22 cellular contexts compared by ENCODE assay signal in genomic region chr1:63779872-63780271, GRCh38. TPM values are rescaled to one million over a fixed set of nuclear protein-coding genes. Genes with fewer than 3 reads are reported as not detected.
DNase-seq lines count a peak whose midpoint lies in the region; ATAC-seq, FAIRE-seq and TF ChIP-seq lines count a peak whose summit lies in the region.
"Had no signal": no experiment of that assay in that cellular context is flagged by ENCODE, and none has a peak within 500 bp of the region (broad histone marks: within the 10 kb centered on the region; RNA-seq: fewer than 3 reads in every experiment).

No MANE protein-coding gene starts in this region.

- no peak overlapping the region for H3T11ph ChIP-seq in H9 (ENCODE audit: low read length)

- H4K91ac ChIP-seq in H9 (ENCODE audit: insufficient read length, low read depth, low read length), result no peak overlapping the region
- H4K91ac ChIP-seq in IMR-90 (ENCODE audit: insufficient read depth, low read depth, low read length), result no peak overlapping the region
- H4K91ac ChIP-seq in H1 (replicated peaks; ENCODE audit: insufficient read length, low read length), result peak overlapping the region; percentile 46

- H2BK120ac ChIP-seq in H9 (ENCODE audit: low read depth, low read length, poor library complexity, severe bottlenecking) (no peak overlapping the region), IMR-90 (ENCODE audit: low read depth, low read length) (peak overlapping the region; percentile 44; the same call in 1 of the 2 replicates), H1 (replicated peaks; ENCODE audit: low read depth, low read length) (no peak overlapping the region)

- H3K36me3 Mint-ChIP-seq in H9 (ENCODE audit: insufficient read depth in 1 of 3, low read depth in 3 of 3) (peaks cover 0 to 14% (median 5%) of the 10 kb centered on the region in 3 experiments; a peak in 6 of 7 replicates), nephron (ENCODE audit: low read depth) (peaks cover 10% of the 10 kb centered on the region)
- H3K36me3 Mint-ChIP-seq in CD8-positive, alpha-beta T cell, result no peaks in the 10 kb centered on the region
- H3K36me3 Mint-ChIP-seq: stimulated activated effector memory CD8-positive, alpha-beta T cell treated with anti-CD3 and anti-CD28 coated beads, Interleukin-12 subunit alpha, Interleukin-12 subunit beta, amount 100 ng/mL, for 72 hours had no signal

- H3K27me3 ChIP-seq in H9 (ENCODE audit: insufficient read depth, low read length) (no peaks in the 10 kb centered on the region), IMR-90 (ENCODE audit: control insufficient read depth, insufficient read depth, low read length) (peaks cover 2% of the 10 kb centered on the region; the same call in 1 of the 2 replicates), H1 (replicated peaks in 1 of 4; ENCODE audit: control insufficient read depth in 3 of 4, extremely low read depth in 1 of 4, insufficient read depth in 3 of 4, low read length in 3 of 4) (no peaks in the 10 kb centered on the region)
- no peaks in the 10 kb centered on the region for H3K27me3 ChIP-seq in CD8-positive, alpha-beta T cell (ENCODE audit: insufficient read depth, low read length)
- H3K27me3 ChIP-seq in effector memory CD4-positive, alpha-beta T cell (replicated peaks; ENCODE audit: control insufficient read depth, insufficient read depth, low read length, poor library complexity, severe bottlenecking), result peaks cover 8% of the 10 kb centered on the region
- H3K27me3 ChIP-seq: thyroid gland had no signal

- CTCF ChIA-PET in IMR-90 (lab: Yijun Ruan, JAX) (interaction anchor here (0.5 to 0.8 kb wide), 3 partner anchors 92 to 122 kb away, joined by 3 to 4 read pairs (median 3); no protein-coding TSS in a partner anchor), H1 (lab: Charles Lee; ENCODE audit: partially characterized antibody) (interaction anchor here (0.9 to 6.7 kb wide), 6 partner anchors 15 to 357 kb away, joined by 3 to 50 read pairs (median 4); no protein-coding TSS in a partner anchor)
- CTCF ChIA-PET in CD8-positive, alpha-beta T cell (lab: Charles Lee), result no interaction called here

- H3K79me1 ChIP-seq in H9 (ENCODE audit: insufficient read depth, low read depth, low read length, poor library complexity, severe bottlenecking) (peaks cover 6% of the 10 kb centered on the region), IMR-90 (ENCODE audit: low read depth in 1 of 2, low read length in 2 of 2) (peaks cover 14 to 21% of the 10 kb centered on the region in 2 experiments; a peak in 2 of 4 replicates), H1 (ENCODE audit: low read depth, low read length) (peaks cover 5% of the 10 kb centered on the region)

- no peak overlapping the region for H2BK12ac ChIP-seq in H9 (ENCODE audit: insufficient read length, low read depth, low read length)
- H2BK12ac ChIP-seq in H1 (ENCODE audit: low read depth, low read length), result no peak overlapping the region; the same call in 1 of the 2 replicates

- no peaks in the 10 kb centered on the region for H3K36me3 ChIP-seq in IMR-90 (ENCODE audit: control insufficient read depth, insufficient read depth, low read length)
- no peaks in the 10 kb centered on the region; a peak in 1 of 8 replicates for H3K36me3 ChIP-seq in H1 (ENCODE audit: control insufficient read depth in 2 of 4, insufficient read depth in 4 of 4, low read length in 3 of 4)
- H3K36me3 ChIP-seq in CD8-positive, alpha-beta T cell (ENCODE audit: insufficient read depth, low read length), result no peaks in the 10 kb centered on the region
- H3K36me3 ChIP-seq in effector memory CD4-positive, alpha-beta T cell (ENCODE audit: control insufficient read depth, insufficient read depth, low read length), result no peaks in the 10 kb centered on the region
- H3K36me3 ChIP-seq: neutrophil, thyroid gland, WERI-Rb-1 had no signal

- H2BK20ac ChIP-seq in H9 (ENCODE audit: low read depth, low read length, poor library complexity, severe bottlenecking), result no peak overlapping the region
- H2BK20ac ChIP-seq in IMR-90 (ENCODE audit: low read depth, low read length), result peak overlapping the region; percentile 18
- 0 out of 2 replicates have a peak overlapping the region, but pooled peaks have one; percentile 19 for H2BK20ac ChIP-seq in H1 (ENCODE audit: low read length)

- TF ChIP-seq EP300 in H1 (IDR thresholded peaks at IDR 0.05; ENCODE audit: borderline replicate concordance in 1 of 2, low read depth in 2 of 2, low read length in 2 of 2), result no peak

- dilution Hi-C loops in IMR-90 (cut with HindIII; ENCODE audit: low sequenced_read_pairs, unreplicated experiment), result no loop called here

- DNase-seq in H9 (no peak), IMR-90 (peak; percentile 25), H1 (ENCODE audit: low read depth in 1 of 2, low spot score in 2 of 2) (no peak), NCI-H2196 (lab: John Stamatoyannopoulos, UW; ENCODE audit: unreplicated experiment) (no peak)
- no peak for DNase-seq in CD8-positive, alpha-beta T cell
- DNase-seq in effector memory CD4-positive, alpha-beta T cell, result no peak
- DNase-seq: activated CD4-positive, alpha-beta memory T cell treated with anti-CD3 and anti-CD28 coated beads, Interleukin-2, amount 10 ng/mL, durations not matched to agents 7 days and 5 days; activated naive CD4-positive, alpha-beta T cell treated with Interleukin-2 at 50 U/mL for 16 hours; activated T-cell treated with anti-CD3 and anti-CD28 coated beads, Interleukin-2, amount 50 U/mL, for 1 hour; AML-193; aorta; foreskin melanocyte; KBM-7; NCI-H2081 treated with DMSO at 0.1 percent for 48 hours; retina; SIG-M5; T-helper 17 cell; thyroid gland had no signal

- H4K8ac ChIP-seq in H9 (replicated peaks; ENCODE audit: insufficient read length, low read depth, low read length), result no peak overlapping the region
- H4K8ac ChIP-seq in IMR-90 (ENCODE audit: low read depth in 2 of 2, low read length in 2 of 2), result no peak overlapping the region; a peak in 1 of 4 replicates
- H4K8ac ChIP-seq in H1 (ENCODE audit: extremely low read depth, insufficient read depth, low read length), result no peak overlapping the region

- H3K9ac ChIP-seq in H9 (ENCODE audit: extremely low read depth, insufficient read length, low read length) (no peak overlapping the region), IMR-90 (ENCODE audit: low read depth, low read length) (no peak overlapping the region), H1 (replicated peaks in 1 of 4; ENCODE audit: extremely low read depth in 1 of 4, low read depth in 3 of 4, low read length in 3 of 4) (no peak overlapping the region)

- H3K79me2 ChIP-seq in H9 (ENCODE audit: insufficient read depth, low read length) (peaks cover 59% of the 10 kb centered on the region), H1 (ENCODE audit: control insufficient read depth in 1 of 2, insufficient read depth in 2 of 2, low read length in 2 of 2) (peaks cover 35 to 79% of the 10 kb centered on the region in 2 experiments)

- H4K5ac ChIP-seq in H9 (ENCODE audit: insufficient read length, low read depth, low read length) (no peak overlapping the region), IMR-90 (ENCODE audit: low read depth, low read length) (no peak overlapping the region), H1 (ENCODE audit: insufficient read length, low read depth, low read length) (peak overlapping the region; percentile 32)

- no peak overlapping the region for H2BK15ac ChIP-seq in H9 (ENCODE audit: low read depth, low read length)
- 0 out of 3 replicates have a peak overlapping the region, but pooled peaks have one; percentile 3 for H2BK15ac ChIP-seq in IMR-90 (ENCODE audit: low read depth, low read length)
- H2BK15ac ChIP-seq in H1 (ENCODE audit: low read length), result no peak overlapping the region

- H3K27ac Mint-ChIP-seq in H9 (peak overlapping the region in 2 of 3 experiments; percentile 92 to 95; a peak in 5 of 7 replicates), nephron (peak overlapping the region; percentile 38 to 85 (median 44))
- H3K27ac Mint-ChIP-seq in CD8-positive, alpha-beta T cell, result no peak overlapping the region
- H3K27ac Mint-ChIP-seq: activated CD4-positive, alpha-beta memory T cell treated with anti-CD3 and anti-CD28 coated beads, Interleukin-2, amount 10 ng/mL, durations not matched to agents 7 days and 5 days; stimulated activated effector memory CD8-positive, alpha-beta T cell treated with anti-CD3 and anti-CD28 coated beads, Interleukin-12 subunit alpha, Interleukin-12 subunit beta, amount 100 ng/mL, for 72 hours had no signal

- H3K4me1 ChIP-seq in H9 (ENCODE audit: insufficient read depth, low read length) (peaks cover 49% of the 10 kb centered on the region; the same call in 1 of the 2 replicates), IMR-90 (ENCODE audit: control insufficient read depth, insufficient read depth, low read length) (peaks cover 13% of the 10 kb centered on the region), H1 (replicated peaks in 1 of 4; ENCODE audit: control insufficient read depth in 3 of 4, insufficient read depth in 4 of 4, low read length in 3 of 4) (peaks cover 30 to 77% (median 53%) of the 10 kb centered on the region in 4 experiments; a peak in 6 of 7 replicates)
- no peaks in the 10 kb centered on the region for H3K4me1 ChIP-seq in CD8-positive, alpha-beta T cell (ENCODE audit: insufficient read depth, low read length)
- no peaks in the 10 kb centered on the region for H3K4me1 ChIP-seq in effector memory CD4-positive, alpha-beta T cell (ENCODE audit: control insufficient read depth, insufficient read depth, low read length, poor library complexity, severe bottlenecking)

- H3K4me1 Mint-ChIP-seq in H9 (peaks cover 88 to 95% of the 10 kb centered on the region in 2 experiments), nephron (peaks cover 72% of the 10 kb centered on the region)
- peaks cover 5% of the 10 kb centered on the region for H3K4me1 Mint-ChIP-seq in CD8-positive, alpha-beta T cell (ENCODE audit: low read depth)

- H3K4me2 ChIP-seq in H9 (ENCODE audit: insufficient read depth, insufficient read length, low read length) (peak overlapping the region; percentile 30), IMR-90 (ENCODE audit: low read depth, low read length) (peak overlapping the region; percentile 11), H1 (ENCODE audit: insufficient read depth in 1 of 2, low read depth in 2 of 2, low read length in 2 of 2) (peak overlapping the region; percentile 46 to 54; a peak in 3 of 4 replicates)

- H2BK5ac ChIP-seq in H9 (ENCODE audit: insufficient read length, low read length) (no peak overlapping the region), IMR-90 (ENCODE audit: low read depth, low read length, poor library complexity, severe bottlenecking) (peak overlapping the region; percentile 37), H1 (ENCODE audit: low read depth, low read length) (peak overlapping the region; percentile 1; the same call in 1 of the 2 replicates)

- ATAC-seq in IMR-90 (ENCODE audit: low read depth), result peak; percentile 40
- no peak for ATAC-seq in CD8-positive, alpha-beta T cell
- ATAC-seq: stimulated activated effector memory CD8-positive, alpha-beta T cell treated with anti-CD3 and anti-CD28 coated beads, Interleukin-12 subunit alpha, Interleukin-12 subunit beta, amount 100 ng/mL, for 72 hours; T-helper 17 cell had no signal

- no peak for FAIRE-seq in H1 (lab: Jason Lieb, UNC)

- no peak overlapping the region for H2AK9ac ChIP-seq in IMR-90 (replicated peaks; ENCODE audit: low read depth, low read length, poor library complexity)

- H4K20me1 ChIP-seq in H9 (ENCODE audit: control insufficient read depth, insufficient read depth, insufficient read length) (no peaks in the 10 kb centered on the region), IMR-90 (ENCODE audit: insufficient read depth, low read length) (peaks cover 3% of the 10 kb centered on the region; the same call in 1 of the 2 replicates), H1 (replicated peaks in 1 of 2; ENCODE audit: control insufficient read depth in 1 of 2, insufficient read depth in 2 of 2, low read length in 2 of 2) (peaks cover 0 to 2% of the 10 kb centered on the region in 2 experiments)

- H3K4ac ChIP-seq in H9 (ENCODE audit: low read depth, low read length), result no peak overlapping the region
- H3K4ac ChIP-seq in IMR-90 (ENCODE audit: low read depth, low read length), result 0 out of 2 replicates have a peak overlapping the region, but pooled peaks have one; percentile 14
- no peak overlapping the region for H3K4ac ChIP-seq in H1 (replicated peaks; ENCODE audit: insufficient read length, low read depth, low read length)

- H2AK5ac ChIP-seq in H9 (ENCODE audit: insufficient read length, low read length) (no peak overlapping the region), IMR-90 (ENCODE audit: low read depth, low read length) (no peak overlapping the region), H1 (ENCODE audit: low read depth, low read length) (no peak overlapping the region)

- H3K56ac ChIP-seq in H9 (ENCODE audit: insufficient read length, low read depth, low read length) (no peak overlapping the region), IMR-90 (ENCODE audit: extremely low read depth, insufficient read depth, low read length) (no peak overlapping the region), H1 (replicated peaks; ENCODE audit: insufficient read length, low read depth, low read length) (no peak overlapping the region)

- TF ChIP-seq POLR2A in IMR-90 (IDR thresholded peaks at IDR 0.05; ENCODE audit: low read depth, low read length) (no peak), H1 (IDR thresholded peaks at IDR 0.05; ENCODE audit: control extremely low read depth in 1 of 2, low read depth in 2 of 2, low read length in 2 of 2) (no peak)

- no peak overlapping the region for H3K23ac ChIP-seq in H9 (ENCODE audit: insufficient read length, low read depth, low read length)
- no peak overlapping the region for H3K23ac ChIP-seq in IMR-90 (ENCODE audit: low read depth, low read length)
- H3K23ac ChIP-seq in H1 (ENCODE audit: insufficient read length), result no peak overlapping the region

- intact Hi-C loops in IMR-90 (cut with micrococcal nuclease), result loop anchor here (1.0 to 5.0 kb wide), 3 partner anchors 52 to 382 kb away; no protein-coding TSS in a partner anchor
- intact Hi-C loops in CD8-positive, alpha-beta T cell (cut with DNase I, micrococcal nuclease), result no loop called here

- H3K14ac ChIP-seq in H9 (ENCODE audit: insufficient read depth, low read length) (no peak overlapping the region), IMR-90 (replicated peaks; ENCODE audit: low read depth, low read length) (no peak overlapping the region), H1 (ENCODE audit: insufficient read length) (no peak overlapping the region)

- no peak overlapping the region for H2AFZ ChIP-seq in H9 (ENCODE audit: low read length)
- no peak overlapping the region for H2AFZ ChIP-seq in IMR-90 (replicated peaks; ENCODE audit: low read length, poor library complexity)
- H2AFZ ChIP-seq in H1 (ENCODE audit: low read length), result no peak overlapping the region

- H3K4me3 ChIP-seq in IMR-90 (ENCODE audit: insufficient read depth, low read depth, low read length), result no peak overlapping the region
- H3K4me3 ChIP-seq in H1 (ENCODE audit: extremely low read depth in 1 of 4, insufficient read depth in 2 of 4, low read depth in 3 of 4, low read length in 4 of 4), result peak overlapping the region in 1 of 4 experiments; percentile 31; a peak in 1 of 8 replicates
- no peak overlapping the region for H3K4me3 ChIP-seq in CD8-positive, alpha-beta T cell (ENCODE audit: low read depth, low read length)
- H3K4me3 ChIP-seq in effector memory CD4-positive, alpha-beta T cell (ENCODE audit: insufficient read depth, low read depth, low read length, poor library complexity, severe bottlenecking), result no peak overlapping the region
- H3K4me3 ChIP-seq: thyroid gland had no signal

- peaks cover 7% of the 10 kb centered on the region for H3K23me2 ChIP-seq in H9 (ENCODE audit: insufficient read length, low read depth, low read length, poor library complexity, severe bottlenecking)
- H3K23me2 ChIP-seq in H1 (ENCODE audit: low read depth, low read length), result peaks cover 3% of the 10 kb centered on the region; the same call in 1 of the 2 replicates

- H3K27me3 Mint-ChIP-seq in H9 (ENCODE audit: low read depth) (no peaks in the 10 kb centered on the region), nephron (ENCODE audit: low read depth) (peaks cover 4% of the 10 kb centered on the region)
- H3K27me3 Mint-ChIP-seq in CD8-positive, alpha-beta T cell (ENCODE audit: low read depth), result peaks cover 23% of the 10 kb centered on the region

- H3K9me3 ChIP-seq in H9 (ENCODE audit: control insufficient read depth, low read depth, low read length), result no peaks in the 10 kb centered on the region
- H3K9me3 ChIP-seq in IMR-90 (ENCODE audit: control insufficient read depth, insufficient read depth, low read length), result no peaks in the 10 kb centered on the region
- no peaks in the 10 kb centered on the region for H3K9me3 ChIP-seq in H1 (ENCODE audit: insufficient read depth in 2 of 2, low read depth in 1 of 2, low read length in 1 of 2)
- no peaks in the 10 kb centered on the region for H3K9me3 ChIP-seq in CD8-positive, alpha-beta T cell (ENCODE audit: low read length)
- H3K9me3 ChIP-seq in effector memory CD4-positive, alpha-beta T cell (ENCODE audit: control insufficient read depth, low read length), result no peaks in the 10 kb centered on the region
- H3K9me3 ChIP-seq: neutrophil, thyroid gland had no signal

- H3K9me3 Mint-ChIP-seq in H9 (no peaks in the 10 kb centered on the region), nephron (no peaks in the 10 kb centered on the region)
- no peaks in the 10 kb centered on the region for H3K9me3 Mint-ChIP-seq in CD8-positive, alpha-beta T cell
- H3K9me3 Mint-ChIP-seq: activated CD4-positive, alpha-beta memory T cell treated with anti-CD3 and anti-CD28 coated beads, Interleukin-2, amount 10 ng/mL, durations not matched to agents 7 days and 5 days; stimulated activated effector memory CD8-positive, alpha-beta T cell treated with anti-CD3 and anti-CD28 coated beads, Interleukin-12 subunit alpha, Interleukin-12 subunit beta, amount 100 ng/mL, for 72 hours had no signal

- in situ Hi-C loops in IMR-90 (cut with MboI; ENCODE audit: low sequenced_read_pairs), result loop anchor here (10.0 kb wide), 3 partner anchors 135 to 465 kb away; no protein-coding TSS in a partner anchor

- POLR2A ChIA-PET in IMR-90 (lab: Charles Lee; ENCODE audit: unreplicated experiment), result interaction anchor here (0.6 kb wide), 1 partner anchor 260 kb away, joined by 3 read pairs; no protein-coding TSS in a partner anchor
- POLR2A ChIA-PET in H1 (lab: Charles Lee; ENCODE audit: partially characterized antibody), result interaction anchor here (0.7 to 7.5 kb wide), 5 partner anchors 12 to 128 kb away, joined by 3 to 47 read pairs (median 4); no protein-coding TSS in a partner anchor
- POLR2A ChIA-PET in CD8-positive, alpha-beta T cell (lab: Charles Lee), result no interaction called here

- H3K27ac ChIP-seq in H9 (ENCODE audit: insufficient read length, low read depth, low read length) (peak overlapping the region; percentile 30), IMR-90 (ENCODE audit: insufficient read depth, low read length) (peak overlapping the region; percentile 35; the same call in 1 of the 2 replicates), H1 (ENCODE audit: low read depth, low read length) (no peak overlapping the region)
- H3K27ac ChIP-seq in CD8-positive, alpha-beta T cell (ENCODE audit: low read depth, low read length), result no peak overlapping the region
- no peak overlapping the region for H3K27ac ChIP-seq in effector memory CD4-positive, alpha-beta T cell (ENCODE audit: insufficient read depth, low read length, poor library complexity, severe bottlenecking)
- H3K27ac ChIP-seq: neutrophil, thyroid gland, WERI-Rb-1 had no signal

- no peak for TF ChIP-seq CTCF in H9 (conservative IDR thresholded peaks at IDR 0.05)
- TF ChIP-seq CTCF in IMR-90 (conservative IDR thresholded peaks at IDR 0.05; ENCODE audit: low read depth, low read length), result no peak
- TF ChIP-seq CTCF in H1 (IDR thresholded peaks at IDR 0.05; ENCODE audit: control extremely low read depth in 1 of 3, insufficient read depth in 1 of 3, low read depth in 1 of 3, low read length in 3 of 3), result no peak
- no peak for TF ChIP-seq CTCF in nephron (IDR thresholded peaks at IDR 0.05; ENCODE audit: unreplicated experiment in 3 of 3)
- no peak for TF ChIP-seq CTCF in CD8-positive, alpha-beta T cell (IDR thresholded peaks at IDR 0.05)

- TF ChIP-seq RAD21 in IMR-90 (IDR thresholded peaks at IDR 0.05; ENCODE audit: low read length) (no peak), H1 (IDR thresholded peaks at IDR 0.05 in 1 of 2, conservative IDR thresholded peaks at IDR 0.05 in 1 of 2; ENCODE audit: low read depth in 2 of 2, low read length in 2 of 2) (no peak)

- peaks cover 5% of the 10 kb centered on the region; the same call in 1 of the 2 replicates for H3K9me1 ChIP-seq in IMR-90 (ENCODE audit: insufficient read depth, low read length)

- H3K4me3 Mint-ChIP-seq in H9 (peak overlapping the region; percentile 30 to 45; a peak in 4 of 5 replicates), nephron (peak overlapping the region in 2 of 3 experiments; percentile 26 to 75)
- H3K4me3 Mint-ChIP-seq in CD8-positive, alpha-beta T cell, result no peak overlapping the region
- H3K4me3 Mint-ChIP-seq: activated CD4-positive, alpha-beta memory T cell treated with anti-CD3 and anti-CD28 coated beads, Interleukin-2, amount 10 ng/mL, durations not matched to agents 7 days and 5 days; stimulated activated effector memory CD8-positive, alpha-beta T cell treated with anti-CD3 and anti-CD28 coated beads, Interleukin-12 subunit alpha, Interleukin-12 subunit beta, amount 100 ng/mL, for 72 hours; T-helper 17 cell had no signal

- no peak overlapping the region for H3K18ac ChIP-seq in H9 (ENCODE audit: insufficient read length, low read depth, low read length)
- no peak overlapping the region for H3K18ac ChIP-seq in IMR-90 (ENCODE audit: low read depth, low read length)
- no peak overlapping the region for H3K18ac ChIP-seq in H1 (ENCODE audit: extremely low read depth, low read length)

- no TSS peak for BruUV-seq in IMR-90 (replicated peaks; lab: Mats Ljungman, UMichigan)

RNA-seq across cellular contexts. Expression of gene ROR1, which starts 6.1 kb away (rescaled TPM):
- total RNA-seq in H9 (2021), result 75.9 and 76.4 TPM in 2 replicates
- total RNA-seq in IMR-90 (2012; rRNA removed), result 8.1 and 10.0 TPM in 2 replicates
- 4.4 and 4.5 TPM in 2 replicates for polyA plus RNA-seq in IMR-90 (2012; rRNA removed)
- polyA plus RNA-seq in IMR-90 (2012; cell fraction: cytosol; rRNA removed), result 1.6 and 3.2 TPM in 2 replicates
- polyA plus RNA-seq in IMR-90 (2012; cell fraction: nucleus; rRNA removed; ENCODE audit: low replicate concordance), result 1.6 and 2.6 TPM in 2 replicates
- total RNA-seq in H1 (2021; fragmentation: NEBNext Ultra II Directional; extraction: Animal tissue kit (Norgen Biotek cat#: 25700)), result 70.3 and 73.6 TPM in 2 replicates
- 27.5 and 33.6 TPM in 2 replicates for polyA plus RNA-seq in H1 (2011; rRNA removed)
- polyA plus RNA-seq in H1 (2011; cell fraction: cytosol; rRNA removed), result 31.7 TPM
- 72.5 TPM for polyA plus RNA-seq in H1 (2011; cell fraction: nucleus; rRNA removed)
- polyA plus RNA-seq in H1 (2012, experiment 1 of 2), result 31.8 to 40.7 TPM (median 40.1 TPM) in 4 replicates
- polyA plus RNA-seq in H1 (2012, experiment 2 of 2), result 4.2 TPM
- polyA plus RNA-seq in H1 (2013, experiment 1 of 2), result 68.4 TPM
- 76.5 TPM for polyA plus RNA-seq in H1 (2013, experiment 2 of 2)
- polyA minus RNA-seq in H1 (2011; rRNA and poly(A)+ RNA removed), result 186 and 264 TPM in 2 replicates
- polyA minus RNA-seq in H1 (2011; cell fraction: cytosol; rRNA and poly(A)+ RNA removed), result 54.3 TPM
- polyA minus RNA-seq in H1 (2011; cell fraction: nucleus; rRNA and poly(A)+ RNA removed), result 152 TPM
- not detected for total RNA-seq in CD8-positive, alpha-beta T cell
- total RNA-seq: T-helper 17 cell had no signal

Comparison
In these comparisons a context has a peak if more than half of its experiments do, and no peak if none do; other contexts are left out.
1. H3K27ac ChIP-seq: peak in H9 (single experiment) and IMR-90 (single experiment); none in H1 (single experiment), CD8-positive, alpha-beta T cell (single experiment) and effector memory CD4-positive, alpha-beta T cell (single experiment).
2. Peak in every context shown above with its lines, with median percentiles within 50 percentile points of each other: H3K4me2 ChIP-seq.